12 cellular contexts compared by ENCODE assay signal in genomic region chr2:62216113-62216512, GRCh38. TPM values are rescaled to one million over a fixed set of nuclear protein-coding genes. Genes with fewer than 3 reads are reported as not detected.
DNase-seq lines count a peak whose midpoint lies in the region; ATAC-seq and TF ChIP-seq lines count a peak whose summit lies in the region.
"Had no signal": no experiment of that assay in that cellular context is flagged by ENCODE, and none has a peak within 500 bp of the region (broad histone marks: within the 10 kb centered on the region; RNA-seq: fewer than 3 reads in every experiment).

No MANE protein-coding gene starts in this region.

- no peak overlapping the region for H3K27ac ChIP-seq in mammary epithelial cell (ENCODE audit: insufficient read depth, low read depth, low read length)
- H3K27ac ChIP-seq in transverse colon: peak overlapping the region; percentile 28 to 55 (median 34)
- H3K27ac ChIP-seq: PC-9 had no signal

- H3K27ac Mint-ChIP-seq in MCF 10A (ENCODE audit: low read depth, unreplicated experiment): peak overlapping the region; percentile 61
- H3K27ac Mint-ChIP-seq in dendritic cell treated with granulocyte-macrophage colony-stimulating factor and Interleukin-4, amounts not matched to agents 40 ng/mL and 50 ng/mL, for 4 days: peak overlapping the region; percentile 5
- H3K27ac Mint-ChIP-seq in natural killer cell treated with Interleukin-12 subunit alpha and Interleukin-12 subunit beta and Interleukin-15 and Interleukin-18, amount 100 ng/mL, for 72 hours: peak overlapping the region; percentile 47 to 79

- H2AFZ ChIP-seq in mammary epithelial cell (ENCODE audit: low read depth, low read length): no peak overlapping the region
- H2AFZ ChIP-seq: PC-9 had no signal

- H3K27me3 ChIP-seq in mammary epithelial cell (ENCODE audit: insufficient read depth, low read length): no peaks in the 10 kb centered on the region
- no peaks in the 10 kb centered on the region for H3K27me3 ChIP-seq in transverse colon
- H3K27me3 ChIP-seq: pancreas had no signal

- no peaks in the 10 kb centered on the region for H3K27me3 Mint-ChIP-seq in MCF 10A (ENCODE audit: insufficient read depth, unreplicated experiment)
- no peaks in the 10 kb centered on the region for H3K27me3 Mint-ChIP-seq in dendritic cell treated with granulocyte-macrophage colony-stimulating factor and Interleukin-4, amounts not matched to agents 40 ng/mL and 50 ng/mL, for 4 days
- no peaks in the 10 kb centered on the region for H3K27me3 Mint-ChIP-seq in natural killer cell treated with Interleukin-12 subunit alpha and Interleukin-12 subunit beta and Interleukin-15 and Interleukin-18, amount 100 ng/mL, for 72 hours

- intact Hi-C loops in MCF 10A (cut with micrococcal nuclease): no loop called here
- intact Hi-C loops in mammary epithelial cell (cut with micrococcal nuclease): no loop called here
- intact Hi-C loops in dendritic cell treated with granulocyte-macrophage colony-stimulating factor and Interleukin-4, amounts not matched to agents 40 ng/mL and 50 ng/mL, for 4 days (cut with micrococcal nuclease): no loop called here
- intact Hi-C loops in transverse colon (cut with DNase I; ENCODE audit: low total_unique reads): no loop called here

- peaks cover 100% of the 10 kb centered on the region for H3K79me2 ChIP-seq in mammary epithelial cell (ENCODE audit: insufficient read depth, low read length)

- no peak overlapping the region for H3K4me3 Mint-ChIP-seq in MCF 10A (ENCODE audit: unreplicated experiment)
- no peak overlapping the region for H3K4me3 Mint-ChIP-seq in dendritic cell treated with granulocyte-macrophage colony-stimulating factor and Interleukin-4, amounts not matched to agents 40 ng/mL and 50 ng/mL, for 4 days
- H3K4me3 Mint-ChIP-seq in natural killer cell treated with Interleukin-12 subunit alpha and Interleukin-12 subunit beta and Interleukin-15 and Interleukin-18, amount 100 ng/mL, for 72 hours: no peak overlapping the region

- H3K9me3 Mint-ChIP-seq in MCF 10A (ENCODE audit: unreplicated experiment): peaks cover 3% of the 10 kb centered on the region
- H3K9me3 Mint-ChIP-seq in dendritic cell treated with granulocyte-macrophage colony-stimulating factor and Interleukin-4, amounts not matched to agents 40 ng/mL and 50 ng/mL, for 4 days: peaks cover 14% of the 10 kb centered on the region
- H3K9me3 Mint-ChIP-seq in natural killer cell treated with Interleukin-12 subunit alpha and Interleukin-12 subunit beta and Interleukin-15 and Interleukin-18, amount 100 ng/mL, for 72 hours: peaks cover 3% of the 10 kb centered on the region

- peaks cover 36% of the 10 kb centered on the region for H3K4me1 Mint-ChIP-seq in MCF 10A (ENCODE audit: insufficient read depth, unreplicated experiment)
- peaks cover 93% of the 10 kb centered on the region for H3K4me1 Mint-ChIP-seq in dendritic cell treated with granulocyte-macrophage colony-stimulating factor and Interleukin-4, amounts not matched to agents 40 ng/mL and 50 ng/mL, for 4 days (ENCODE audit: low read depth)
- peaks cover 87 to 90% of the 10 kb centered on the region in 2 donors for H3K4me1 Mint-ChIP-seq in natural killer cell treated with Interleukin-12 subunit alpha and Interleukin-12 subunit beta and Interleukin-15 and Interleukin-18, amount 100 ng/mL, for 72 hours (ENCODE audit: low read depth in 2 of 2)

- no peak overlapping the region for H3K9ac ChIP-seq in mammary epithelial cell (ENCODE audit: insufficient read depth, low read length)

- no peak for TF ChIP-seq POLR2A in transverse colon (IDR thresholded peaks at IDR 0.05)

- H3K4me3 ChIP-seq in mammary epithelial cell (replicated peaks in 1 of 3; ENCODE audit: insufficient read depth in 1 of 3, low read depth in 2 of 3, low read length in 3 of 3): no peak overlapping the region
- no peak overlapping the region for H3K4me3 ChIP-seq in transverse colon
- H3K4me3 ChIP-seq: pancreas, PC-9, thoracic aorta had no signal

- no peak for DNase-seq in MCF 10A (ENCODE audit: unreplicated experiment)
- no peak for DNase-seq in mammary epithelial cell
- no peak for DNase-seq in natural killer cell treated with Interleukin-12 subunit alpha and Interleukin-12 subunit beta and Interleukin-15 and Interleukin-18, amount 100 ng/mL, for 72 hours (ENCODE audit: low spot score)
- no peak for DNase-seq in transverse colon
- DNase-seq in activated CD8-positive, alpha-beta memory T cell treated with anti-CD3 and anti-CD28 coated beads for 24 hours: no peak
- DNase-seq: stimulated activated CD4-positive, alpha-beta T cell treated with anti-CD3 and anti-CD28 coated beads, Interleukin-4, amount 100 ng/mL, for 4 hours had no signal

- no peaks in the 10 kb centered on the region for H3K9me3 ChIP-seq in mammary epithelial cell (replicated peaks; ENCODE audit: insufficient read depth, low read length)
- no peaks in the 10 kb centered on the region for H3K9me3 ChIP-seq in transverse colon
- H3K9me3 ChIP-seq: pancreas, thoracic aorta had no signal

- CTCF ChIA-PET in MCF 10A (lab: Yijun Ruan, JAX): interaction anchor here (0.6 to 1.5 kb wide), 5 partner anchors 18 to 631 kb away, joined by 3 to 8 read pairs (median 3); no protein-coding TSS in a partner anchor
- CTCF ChIA-PET in mammary epithelial cell (lab: Charles Lee; ENCODE audit: low non-redundant PET): no interaction called here

- 61% methylated on average over 1 of the region's 2 CpGs for WGBS in mammary epithelial cell (ENCODE audit: low coverage, missing lambda C conversion rate)
- WGBS in transverse colon (ENCODE audit: low coverage in 1 of 2), 2 donors: 63% methylated on average over 2 of the region's 2 CpGs; no CpG with 5 or more reads in 1 of the 2 donors

- POLR2A ChIA-PET in MCF 10A (lab: Yijun Ruan, JAX): interaction anchor here (0.6 to 1.5 kb wide), 6 partner anchors 16 to 1305 kb away, joined by 3 to 6 read pairs (median 4); no protein-coding TSS in a partner anchor

- H3K4me2 ChIP-seq in mammary epithelial cell (ENCODE audit: insufficient read depth, low read depth, low read length): no peak overlapping the region
- H3K4me2 ChIP-seq: PC-9 had no signal

- dilution Hi-C loops in mammary epithelial cell (cut with HindIII; ENCODE audit: low sequenced_read_pairs): no loop called here

- in situ Hi-C loops in mammary epithelial cell (cut with MboI; ENCODE audit: low sequenced_read_pairs in 2 of 2): no loop called here
- in situ Hi-C loops in transverse colon (cut with MboI; ENCODE audit: low pct_ligation_motif_present in 1 of 4, low pct_unique_long_range_greater_than_20kb in 1 of 4, low sequenced_read_pairs in 3 of 4): no loop called here

- no peaks in the 10 kb centered on the region for H4K20me1 ChIP-seq in mammary epithelial cell (ENCODE audit: insufficient read depth, low read length)

- no TSS peak for BruUV-seq in MCF 10A (replicated peaks; lab: Mats Ljungman, UMichigan)
- BruUV-seq in mammary epithelial cell (replicated peaks; lab: Mats Ljungman, UMichigan): no TSS peak

- H3K36me3 ChIP-seq in mammary epithelial cell (ENCODE audit: insufficient read depth, low read length) (no peaks in the 10 kb centered on the region), transverse colon (no peaks in the 10 kb centered on the region)
- H3K36me3 ChIP-seq: pancreas, thoracic aorta had no signal

- TF ChIP-seq CTCF in MCF 10A (IDR thresholded peaks at IDR 0.05; ENCODE audit: unreplicated experiment) (no peak), mammary epithelial cell (conservative IDR thresholded peaks at IDR 0.05 in 1 of 2, IDR thresholded peaks at IDR 0.05 in 1 of 2; ENCODE audit: extremely low read depth in 1 of 2, insufficient read depth in 1 of 2, low read depth in 1 of 2, low read length in 2 of 2) (no peak), transverse colon (IDR thresholded peaks at IDR 0.05) (no peak)

- H3K4me1 ChIP-seq in mammary epithelial cell (ENCODE audit: insufficient read depth, low read length) (peaks cover 17% of the 10 kb centered on the region), transverse colon (peaks cover 16 to 74% (median 40%) of the 10 kb centered on the region in 4 donors)

- H3K36me3 Mint-ChIP-seq in MCF 10A (ENCODE audit: insufficient read depth, unreplicated experiment): peaks cover 6% of the 10 kb centered on the region
- peaks cover 13% of the 10 kb centered on the region for H3K36me3 Mint-ChIP-seq in dendritic cell treated with granulocyte-macrophage colony-stimulating factor and Interleukin-4, amounts not matched to agents 40 ng/mL and 50 ng/mL, for 4 days (ENCODE audit: low read depth)
- peaks cover 6% of the 10 kb centered on the region for H3K36me3 Mint-ChIP-seq in natural killer cell treated with Interleukin-12 subunit alpha and Interleukin-12 subunit beta and Interleukin-15 and Interleukin-18, amount 100 ng/mL, for 72 hours

- ATAC-seq in natural killer cell treated with Interleukin-12 subunit alpha and Interleukin-12 subunit beta and Interleukin-15 and Interleukin-18, amount 100 ng/mL, for 72 hours: no peak
- ATAC-seq in GM18873 (IDR thresholded peaks at IDR 0.05; ENCODE audit: low FRiP score, unreplicated experiment) (no peak), GM19455 (IDR thresholded peaks at IDR 0.05; ENCODE audit: unreplicated experiment) (no peak)

- TF ChIP-seq EP300 in transverse colon (IDR thresholded peaks at IDR 0.05; ENCODE audit: low read depth): no peak

RNA-seq across cellular contexts. Expression of gene B3GNT2, which starts 20.2 kb away (rescaled TPM):
- total RNA-seq in MCF 10A (2022) (12.3 and 15.3 TPM in 2 replicates), mammary epithelial cell (10 to 100 TPM; 35.2 to 44.8 TPM), transverse colon (10 to 100 TPM; 28.1 to 41.6 (median 38.4) TPM)
- 21.2 TPM for polyA plus RNA-seq in mammary epithelial cell
- 32.4 TPM for polyA minus RNA-seq in mammary epithelial cell
- total RNA-seq in natural killer cell treated with Interleukin-12 subunit alpha and Interleukin-12 subunit beta and Interleukin-15 and Interleukin-18, amount 100 ng/mL, for 72 hours: 10 to 100 TPM; 29.8 to 31.0 TPM

Comparison
In these comparisons a context has a peak if more than half of its experiments do, and no peak if none do; other contexts are left out.
1. H3K27ac Mint-ChIP-seq: peak in every context shown above with its lines; median percentile 63 in natural killer cell treated with Interleukin-12 subunit alpha and Interleukin-12 subunit beta and Interleukin-15 and Interleukin-18, amount 100 ng/mL, for 72 hours; 61 in MCF 10A; 5 in dendritic cell treated with granulocyte-macrophage colony-stimulating factor and Interleukin-4, amounts not matched to agents 40 ng/mL and 50 ng/mL, for 4 days.